23 cellular contexts compared by ENCODE assay signal in genomic region chr22:37177755-37178154, GRCh38. TPM values are rescaled to one million over a fixed set of nuclear protein-coding genes. Genes with fewer than 3 reads are reported as not detected.
DNase-seq lines count a peak whose midpoint lies in the region; ATAC-seq and TF ChIP-seq lines count a peak whose summit lies in the region.
"Had no signal": no experiment of that assay in that cellular context is flagged by ENCODE, and none has a peak within 500 bp of the region (broad histone marks: within the 10 kb centered on the region; RNA-seq: fewer than 3 reads in every experiment).

No MANE protein-coding gene starts in this region.

- H3K27ac Mint-ChIP-seq in dendritic cell treated with granulocyte-macrophage colony-stimulating factor and Interleukin-4, amounts not matched to agents 40 ng/mL and 50 ng/mL, for 4 days: peak overlapping the region; percentile 86
- H3K27ac Mint-ChIP-seq: activated CD4-positive, alpha-beta memory T cell treated with anti-CD3 and anti-CD28 coated beads, Interleukin-2, amount 10 ng/mL, durations not matched to agents 7 days and 5 days; activated T-cell treated with anti-CD3 and anti-CD28 coated beads, Interleukin-2, amount 50 U/mL, for 72 hours; WTC11 had no signal

- peaks cover 24% of the 10 kb centered on the region for H3K27me3 Mint-ChIP-seq in dendritic cell treated with granulocyte-macrophage colony-stimulating factor and Interleukin-4, amounts not matched to agents 40 ng/mL and 50 ng/mL, for 4 days

- no peaks in the 10 kb centered on the region for H3K27me3 ChIP-seq in left ventricle myocardium inferior (ENCODE audit: low read depth)
- no peaks in the 10 kb centered on the region for H3K27me3 ChIP-seq in right cardiac atrium (ENCODE audit: control insufficient read depth, insufficient read depth)
- H3K27me3 ChIP-seq in neutrophil: no peaks in the 10 kb centered on the region
- no peaks in the 10 kb centered on the region for H3K27me3 ChIP-seq in upper lobe of left lung
- H3K27me3 ChIP-seq: uterus had no signal

- TF ChIP-seq POLR2A in upper lobe of left lung (IDR thresholded peaks at IDR 0.05) (no peak), lower leg skin (IDR thresholded peaks at IDR 0.05) (no peak)

- peak overlapping the region; percentile 60 for H3K27ac ChIP-seq in left ventricle myocardium inferior (replicated peaks)
- H3K27ac ChIP-seq in right cardiac atrium (ENCODE audit: low read length): no peak overlapping the region
- peak overlapping the region; percentile 89 for H3K27ac ChIP-seq in neutrophil
- H3K27ac ChIP-seq in upper lobe of left lung: peak overlapping the region in 3 of 4 donors; percentile 36 to 84 (median 84)

- H3K9me3 Mint-ChIP-seq in dendritic cell treated with granulocyte-macrophage colony-stimulating factor and Interleukin-4, amounts not matched to agents 40 ng/mL and 50 ng/mL, for 4 days: no peaks in the 10 kb centered on the region
- H3K9me3 Mint-ChIP-seq: activated CD4-positive, alpha-beta memory T cell treated with anti-CD3 and anti-CD28 coated beads, Interleukin-2, amount 10 ng/mL, durations not matched to agents 7 days and 5 days; activated T-cell treated with anti-CD3 and anti-CD28 coated beads, Interleukin-2, amount 50 U/mL, for 72 hours; WTC11 had no signal

- H3K4me1 ChIP-seq in left ventricle myocardium inferior (peaks cover 54% of the 10 kb centered on the region), right cardiac atrium (ENCODE audit: control insufficient read depth, insufficient read depth, low read length) (peaks cover 28% of the 10 kb centered on the region), neutrophil (ENCODE audit: control insufficient read depth in 1 of 2, insufficient read depth in 1 of 2, low read depth in 1 of 2, low read length in 1 of 2) (peaks cover 51 to 62% of the 10 kb centered on the region in 2 experiments), upper lobe of left lung (peaks cover 47 to 55% (median 49%) of the 10 kb centered on the region in 4 donors)
- H3K4me1 ChIP-seq: HAP-1 had no signal

- no peak for TF ChIP-seq EP300 in upper lobe of left lung (IDR thresholded peaks at IDR 0.05)

- WGBS in right cardiac atrium: over 99% methylated on average over 3 of the region's 3 CpGs
- 95 to 96% methylated on average over 3 of the region's 3 CpGs for WGBS in upper lobe of left lung, 2 donors
- WGBS in lower leg skin, 2 donors: 95 to 100% methylated on average over 3 of the region's 3 CpGs

- H3K36me3 Mint-ChIP-seq in dendritic cell treated with granulocyte-macrophage colony-stimulating factor and Interleukin-4, amounts not matched to agents 40 ng/mL and 50 ng/mL, for 4 days (ENCODE audit: low read depth): no peaks in the 10 kb centered on the region
- H3K36me3 Mint-ChIP-seq: WTC11 had no signal

- H3K4me1 Mint-ChIP-seq in dendritic cell treated with granulocyte-macrophage colony-stimulating factor and Interleukin-4, amounts not matched to agents 40 ng/mL and 50 ng/mL, for 4 days (ENCODE audit: low read depth): peaks cover 39% of the 10 kb centered on the region

- H3K9me3 ChIP-seq in left ventricle myocardium inferior (replicated peaks) (no peaks in the 10 kb centered on the region), right cardiac atrium (ENCODE audit: control insufficient read depth, low read length) (no peaks in the 10 kb centered on the region), neutrophil (no peaks in the 10 kb centered on the region), upper lobe of left lung (no peaks in the 10 kb centered on the region)
- H3K9me3 ChIP-seq: HAP-1, uterus had no signal

- no peak for ATAC-seq in right cardiac atrium
- no peak for ATAC-seq in upper lobe of left lung (ENCODE audit: low FRiP score in 2 of 2)
- no peak for ATAC-seq in GM21367 (IDR thresholded peaks at IDR 0.05; ENCODE audit: unreplicated experiment)
- ATAC-seq: activated T-cell treated with anti-CD3 and anti-CD28 coated beads, Interleukin-2, amount 50 U/mL, for 72 hours; WTC11 had no signal

- intact Hi-C loops in left ventricle myocardium inferior (cut with micrococcal nuclease) (no loop called here), right cardiac atrium (cut with DNase I) (no loop called here), lower leg skin (cut with DNase I; ENCODE audit: low total_unique reads) (no loop called here)
- intact Hi-C loops in dendritic cell treated with granulocyte-macrophage colony-stimulating factor and Interleukin-4, amounts not matched to agents 40 ng/mL and 50 ng/mL, for 4 days (cut with micrococcal nuclease): no loop called here

- H3K4me3 Mint-ChIP-seq in dendritic cell treated with granulocyte-macrophage colony-stimulating factor and Interleukin-4, amounts not matched to agents 40 ng/mL and 50 ng/mL, for 4 days: no peak overlapping the region
- H3K4me3 Mint-ChIP-seq: activated CD4-positive, alpha-beta memory T cell treated with anti-CD3 and anti-CD28 coated beads, Interleukin-2, amount 10 ng/mL, durations not matched to agents 7 days and 5 days; activated T-cell treated with anti-CD3 and anti-CD28 coated beads, Interleukin-2, amount 50 U/mL, for 72 hours; WTC11 had no signal

- H3K4me3 ChIP-seq in left ventricle myocardium inferior: no peak overlapping the region
- no peak overlapping the region for H3K4me3 ChIP-seq in right cardiac atrium (ENCODE audit: low read length)
- H3K4me3 ChIP-seq in neutrophil (ENCODE audit: low read depth in 1 of 2, low read length in 1 of 2): peak overlapping the region; percentile 21 to 54
- no peak overlapping the region for H3K4me3 ChIP-seq in upper lobe of left lung
- no peak overlapping the region for H3K4me3 ChIP-seq in lower leg skin (ENCODE audit: low read depth, poor library complexity, severe bottlenecking)
- H3K4me3 ChIP-seq: HAP-1, uterus had no signal

- DNase-seq in left ventricle myocardium inferior (no peak), right cardiac atrium (no peak), upper lobe of left lung (no peak), NCI-H1436 treated with DMSO at 0.1 percent for 48 hours (lab: John Stamatoyannopoulos, UW) (no peak), lower leg skin (ENCODE audit: low spot score in 2 of 2) (no peak)
- DNase-seq: activated CD4-positive, alpha-beta memory T cell treated with anti-CD3 and anti-CD28 coated beads, Interleukin-2, amount 10 ng/mL, durations not matched to agents 7 days and 5 days; activated T-cell treated with anti-CD3 and anti-CD28 coated beads, Interleukin-2, amount 50 U/mL, for 72 hours; CD4-positive, alpha-beta memory T cell; central memory CD4-positive, alpha-beta T cell; DND-41; NCI-H345; NK-92 treated with Interleukin-12 subunit alpha and Interleukin-12 subunit beta, amount 100 ng/mL, for 24 hours; occipital lobe; uterus had no signal

- H3K36me3 ChIP-seq in left ventricle myocardium inferior: no peaks in the 10 kb centered on the region
- H3K36me3 ChIP-seq in neutrophil: no peaks in the 10 kb centered on the region
- H3K36me3 ChIP-seq in upper lobe of left lung: no peaks in the 10 kb centered on the region
- H3K36me3 ChIP-seq: HAP-1, uterus had no signal

- TF ChIP-seq CTCF in left ventricle myocardium inferior (IDR thresholded peaks at IDR 0.05; ENCODE audit: borderline replicate concordance) (no peak), neutrophil (IDR thresholded peaks at IDR 0.05) (no peak), upper lobe of left lung (IDR thresholded peaks at IDR 0.05) (no peak), lower leg skin (IDR thresholded peaks at IDR 0.05) (no peak)

RNA-seq across cellular contexts. Expression of gene C1QTNF6, which starts 10.3 kb away (rescaled TPM):
- total RNA-seq in left ventricle myocardium inferior (1.3 TPM), right cardiac atrium (1 to 10 TPM; 2.8 to 3.3 (median 2.8) TPM), upper lobe of left lung (1 to 10 TPM; 2.1 to 8.4 (median 4.7) TPM), lower leg skin (1 to 10 TPM in 3 of 4 donors, under 1 TPM in 1; 0.81 to 8.9 (median 2.1) TPM)
- polyA plus RNA-seq in right cardiac atrium: 2.0 TPM

RNA-seq across cellular contexts. Expression of gene IL2RB, which starts 28.0 kb away (rescaled TPM):
- total RNA-seq in left ventricle myocardium inferior (0.99 TPM), right cardiac atrium (under 1 TPM; 0.63 to 0.97 (median 0.72) TPM), upper lobe of left lung (1 to 10 TPM; 3.4 to 9.4 (median 5.8) TPM), lower leg skin (10 to 100 TPM in 1 of 4 donors, 1 to 10 TPM in 3; 6.1 to 15.9 (median 8.8) TPM)
- 0.32 TPM for polyA plus RNA-seq in right cardiac atrium
- total RNA-seq: occipital lobe had no signal

RNA-seq across cellular contexts. Expression of gene SSTR3, which starts 34.5 kb away (rescaled TPM):
- not detected for total RNA-seq in left ventricle myocardium inferior
- total RNA-seq in right cardiac atrium: not detected
- polyA plus RNA-seq in right cardiac atrium: not detected
- total RNA-seq in upper lobe of left lung: under 1 TPM in 2 of 6 donors, not detected in 4; 0.06 to 0.13 TPM
- not detected for total RNA-seq in lower leg skin
- total RNA-seq: A673, HT1080, occipital lobe, Right ventricle myocardium superior had no signal
- polyA plus RNA-seq: keratinocyte had no signal

Comparison
In these comparisons a context has a peak if more than half of its experiments do, and no peak if none do; other contexts are left out.
1. H3K4me3 ChIP-seq: peak in neutrophil (2 of 2); none in left ventricle myocardium inferior (single experiment), right cardiac atrium (single experiment), upper lobe of left lung (0 of 4) and lower leg skin (single experiment).